ENCODE assay signal across 11 cellular contexts in genomic region chr18:54150226-54150625, GRCh38.
DNase-seq lines count a peak whose midpoint lies in the region; ATAC-seq lines count a peak whose summit lies in the region.
"Had no signal": no experiment of that assay in that cellular context is flagged by ENCODE, and none has a peak within 500 bp of the region (broad histone marks: within the 10 kb centered on the region; RNA-seq: fewer than 3 reads in every experiment).

No MANE protein-coding gene starts in this region.

- no peaks in the 10 kb centered on the region for H3K79me2 ChIP-seq in ACC112 (ENCODE audit: control insufficient read depth, insufficient read depth, low read length, unreplicated experiment)

- peak overlapping the region; percentile 99 for H3K27ac ChIP-seq in ACC112 (ENCODE audit: low read depth, low read length)

- H3K4me3 Mint-ChIP-seq in activated T-helper 17 cell treated with anti-CD3 and anti-CD28 coated beads, Interleukin-2, amount 50 U/mL, for 72 hours = peak overlapping the region; percentile 84
- H3K4me3 Mint-ChIP-seq: CD8-positive, alpha-beta T cell had no signal

- H2AFZ ChIP-seq in ACC112 (ENCODE audit: low read length, unreplicated experiment) = no peak overlapping the region

- peaks cover 24% of the 10 kb centered on the region for H3K36me3 ChIP-seq in ACC112 (ENCODE audit: insufficient read depth, low read length)
- no peaks in the 10 kb centered on the region for H3K36me3 ChIP-seq in H7 (replicated peaks; ENCODE audit: control insufficient read depth, insufficient read depth, low read length)

- H3K27me3 ChIP-seq in ACC112 (ENCODE audit: insufficient read depth, low read length) = no peaks in the 10 kb centered on the region
- H3K27me3 ChIP-seq in H7 (ENCODE audit: control insufficient read depth, insufficient read depth, low read length) = no peaks in the 10 kb centered on the region; the same call in 1 of the 2 replicates
- H3K27me3 ChIP-seq: stomach had no signal

- no peaks in the 10 kb centered on the region for H3K27me3 Mint-ChIP-seq in activated T-helper 17 cell treated with anti-CD3 and anti-CD28 coated beads, Interleukin-2, amount 50 U/mL, for 72 hours

- peak overlapping the region; percentile 99 for H3K27ac Mint-ChIP-seq in activated T-helper 17 cell treated with anti-CD3 and anti-CD28 coated beads, Interleukin-2, amount 50 U/mL, for 72 hours
- H3K27ac Mint-ChIP-seq: CD8-positive, alpha-beta T cell had no signal

- H3K4me1 ChIP-seq in ACC112 (ENCODE audit: control insufficient read depth, insufficient read depth, low read length, unreplicated experiment) = peaks cover 39% of the 10 kb centered on the region

- peaks cover 31% of the 10 kb centered on the region for H3K4me1 Mint-ChIP-seq in activated T-helper 17 cell treated with anti-CD3 and anti-CD28 coated beads, Interleukin-2, amount 50 U/mL, for 72 hours

- DNase-seq in H7 (peak; percentile 9), iPS-NIHi11 (ENCODE audit: low spot score) (peak; percentile 22), NCI-H446 treated with DMSO at 0.1 percent for 48 hours (lab: John Stamatoyannopoulos, UW) (no peak), putamen (ENCODE audit: low spot score) (no peak), NCI-H2081 (lab: John Stamatoyannopoulos, UW) (no peak)
- DNase-seq: CD8-positive, alpha-beta T cell; retina; stomach had no signal

- no peak for ATAC-seq in activated T-helper 17 cell treated with anti-CD3 and anti-CD28 coated beads, Interleukin-2, amount 50 U/mL, for 72 hours (replicated peaks)
- ATAC-seq in GM19397 (IDR thresholded peaks at IDR 0.05; ENCODE audit: unreplicated experiment) = no peak
- ATAC-seq: CD8-positive, alpha-beta T cell had no signal

- peaks cover 46% of the 10 kb centered on the region for H3K36me3 Mint-ChIP-seq in activated T-helper 17 cell treated with anti-CD3 and anti-CD28 coated beads, Interleukin-2, amount 50 U/mL, for 72 hours (ENCODE audit: low read depth)

- H3K9me3 Mint-ChIP-seq in activated T-helper 17 cell treated with anti-CD3 and anti-CD28 coated beads, Interleukin-2, amount 50 U/mL, for 72 hours = no peaks in the 10 kb centered on the region
- H3K9me3 Mint-ChIP-seq: CD8-positive, alpha-beta T cell had no signal

- H3K4me3 ChIP-seq in ACC112 (ENCODE audit: low read depth, low read length) (no peak overlapping the region), H7 (ENCODE audit: insufficient read depth, low read depth, low read length) (no peak overlapping the region)
- H3K4me3 ChIP-seq: stomach had no signal

Comparison
In these comparisons a context has a peak if more than half of its experiments do, and no peak if none do; other contexts are left out.
1. DNase-seq: peak in H7 (single experiment) and iPS-NIHi11 (single experiment); none in NCI-H446 treated with DMSO at 0.1 percent for 48 hours (single experiment), putamen (single experiment) and NCI-H2081 (0 of 2).